20 cellular contexts compared by ENCODE assay signal in the genomic region with DNA sequence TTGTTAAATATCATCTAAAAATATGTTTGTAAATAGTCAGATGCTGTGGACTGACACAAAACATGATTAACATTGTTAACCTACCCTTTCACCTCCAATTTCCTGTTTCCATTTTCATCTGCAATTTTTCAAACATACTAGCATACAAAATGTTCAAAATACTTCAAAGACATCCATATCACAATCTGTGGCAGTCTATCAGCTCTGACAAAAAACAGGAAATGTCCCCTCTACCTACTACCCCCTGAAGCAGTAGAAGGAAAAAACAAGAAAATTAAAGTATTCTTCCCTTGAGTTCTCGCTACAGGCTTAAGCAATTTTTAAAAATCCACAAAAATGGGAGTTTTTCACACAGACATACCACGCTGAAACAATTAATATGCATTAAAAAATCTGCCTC.
"Had no signal": no experiment of that assay in that cellular context is flagged by ENCODE, and none has a peak within 500 bp of the region (broad histone marks: within the 10 kb centered on the region; RNA-seq: fewer than 3 reads in every experiment).

No MANE protein-coding gene starts in this region.

- H3K27ac ChIP-seq: coronary artery, left lung, psoas muscle, sigmoid colon, thoracic aorta, upper lobe of right lung had no signal

- H3K9me3 Mint-ChIP-seq: activated T-cell treated with anti-CD3 and anti-CD28 coated beads, Interleukin-2, amount 50 U/mL, for 72 hours; memory B cell had no signal

- H3K27me3 ChIP-seq: left lung, sigmoid colon, upper lobe of right lung had no signal

- H3K4me1 Mint-ChIP-seq: nephron progenitor cell had no signal

- H3K9me3 ChIP-seq: left lung, mucosa of descending colon, psoas muscle, sigmoid colon, thoracic aorta, upper lobe of right lung had no signal

- H3K36me3 ChIP-seq: left lung, sigmoid colon, thoracic aorta, upper lobe of right lung had no signal

- DNase-seq: activated CD4-positive, CD25-positive, alpha-beta regulatory T cell treated with anti-CD3 and anti-CD28 coated beads, Interleukin-2, amount 50 U/mL, for 72 hours; activated CD8-positive, alpha-beta memory T cell treated with anti-CD3 and anti-CD28 coated beads, Interleukin-2, amount 50 U/mL, for 48 hours; activated gamma-delta T cell treated with Interleukin-2 at 50 U/mL for 16 hours; activated T-cell treated with anti-CD3 and anti-CD28 coated beads, Interleukin-2, amount 50 U/mL, for 72 hours; amniotic stem cell; caudate nucleus; foreskin fibroblast; hippocampal formation; left lung; mucosa of descending colon; nephron progenitor cell; psoas muscle; sigmoid colon; stimulated activated CD4-positive, alpha-beta T cell treated with anti-CD3 and anti-CD28 coated beads, Interleukin-1b, Interleukin-23, amount 100 ng/mL, for 48 hours; T-helper 9 cell; upper lobe of right lung had no signal

- ATAC-seq: activated T-cell treated with anti-CD3 and anti-CD28 coated beads, Interleukin-2, amount 50 U/mL, for 72 hours; left lung; mucosa of descending colon; psoas muscle; upper lobe of right lung had no signal

- FAIRE-seq: keratinocyte had no signal

- H3K4me1 ChIP-seq: left lung, psoas muscle, sigmoid colon, upper lobe of right lung had no signal

- H3K27me3 Mint-ChIP-seq: memory B cell had no signal

- H3K4me3 ChIP-seq: coronary artery, left lung, mucosa of descending colon, psoas muscle, sigmoid colon, thoracic aorta, upper lobe of right lung had no signal

- H3K4me3 Mint-ChIP-seq: activated T-cell treated with anti-CD3 and anti-CD28 coated beads, Interleukin-2, amount 50 U/mL, for 72 hours; memory B cell; nephron progenitor cell had no signal

- H3K27ac Mint-ChIP-seq: memory B cell, nephron progenitor cell had no signal
